In the genomic region with DNA sequence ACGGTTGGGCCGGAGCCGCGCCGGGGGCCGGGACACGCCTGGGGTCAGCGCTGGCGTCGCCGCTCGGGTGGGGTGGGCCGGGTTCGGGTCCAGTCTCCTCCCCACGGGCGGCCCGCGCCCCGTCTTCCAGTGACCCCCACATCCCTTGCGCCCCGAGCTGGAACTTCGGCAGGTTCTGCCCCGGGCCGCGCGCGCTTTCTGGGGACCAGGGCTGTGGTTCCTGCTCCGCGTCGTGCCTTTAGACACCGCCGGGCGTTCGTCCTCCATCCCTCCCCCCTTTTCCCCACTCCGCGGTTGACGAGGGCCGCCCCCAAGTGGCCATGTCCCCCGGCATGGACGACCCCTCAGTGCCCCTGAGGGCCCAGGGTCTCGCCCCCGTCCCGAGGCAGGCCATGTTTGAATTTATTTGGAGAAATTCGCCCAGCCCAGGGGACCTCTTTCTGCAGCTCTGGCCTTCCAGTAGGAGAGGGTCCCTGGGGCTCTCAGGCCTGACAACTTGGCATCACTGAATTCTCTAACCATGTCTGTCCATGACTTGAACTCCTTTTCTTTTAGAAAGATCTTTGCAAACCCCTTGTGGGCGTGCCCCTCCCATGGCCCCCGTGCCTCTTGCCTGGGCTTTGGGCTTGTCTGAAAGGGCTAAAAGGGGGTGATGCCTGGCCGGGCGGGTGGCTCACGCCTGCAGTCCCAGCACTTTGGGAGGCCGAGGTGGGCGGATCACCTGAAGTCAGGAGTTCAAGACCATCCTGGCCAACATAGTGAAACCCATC, we compare ENCODE assay signal across 8 cellular contexts. TPM values are rescaled to one million over a fixed set of nuclear protein-coding genes. Genes with fewer than 3 reads are reported as not detected.
DNase-seq lines count a peak whose midpoint lies in the region; ATAC-seq and TF ChIP-seq lines count a peak whose summit lies in the region.

No MANE protein-coding gene starts in this region.

- H3K36me3 ChIP-seq in duodenal mucosa (ENCODE audit: control insufficient read depth in 1 of 2, insufficient read depth in 2 of 2, low read length in 2 of 2) (peaks cover under 1 to 3% of the 10 kb centered on the region in 2 donors), upper lobe of left lung (peaks cover 0 to 22% (median 6%) of the 10 kb centered on the region in 4 donors)

- peaks cover 33% of the 10 kb centered on the region for H3K4me1 Mint-ChIP-seq in activated T-cell treated with anti-CD3 and anti-CD28 coated beads, Interleukin-2, amount 50 U/mL, for 4 hours (ENCODE audit: low read depth)

- H3K4me3 ChIP-seq in duodenal mucosa (ENCODE audit: low read depth in 1 of 2, low read length in 2 of 2): peak overlapping the region; percentile 30 to 45
- H3K4me3 ChIP-seq in mononuclear cell (ENCODE audit: low read length): peak overlapping the region; percentile 13
- H3K4me3 ChIP-seq in upper lobe of left lung: peak overlapping the region; percentile 32 to 61 (median 52)

- TF ChIP-seq EP300 in upper lobe of left lung (IDR thresholded peaks at IDR 0.05): no peak

- no peaks in the 10 kb centered on the region for H3K9me3 Mint-ChIP-seq in activated T-cell treated with anti-CD3 and anti-CD28 coated beads, Interleukin-2, amount 50 U/mL, for 4 hours

- H3K27me3 ChIP-seq in duodenal mucosa (ENCODE audit: control insufficient read depth in 1 of 2, insufficient read depth in 2 of 2, low read length in 2 of 2): no peaks in the 10 kb centered on the region
- no peaks in the 10 kb centered on the region for H3K27me3 ChIP-seq in mononuclear cell (ENCODE audit: insufficient read depth, low read length)
- H3K27me3 ChIP-seq in upper lobe of left lung: no peaks in the 10 kb centered on the region

- H3K27me3 Mint-ChIP-seq in activated T-cell treated with anti-CD3 and anti-CD28 coated beads, Interleukin-2, amount 50 U/mL, for 4 hours (ENCODE audit: low read depth): peaks cover 3% of the 10 kb centered on the region

- peaks cover 6% of the 10 kb centered on the region for H3K36me3 Mint-ChIP-seq in activated T-cell treated with anti-CD3 and anti-CD28 coated beads, Interleukin-2, amount 50 U/mL, for 4 hours (ENCODE audit: insufficient read depth)

- no peaks in the 10 kb centered on the region for H3K9me3 ChIP-seq in duodenal mucosa (ENCODE audit: control insufficient read depth in 1 of 2, low read length in 2 of 2)
- no peaks in the 10 kb centered on the region for H3K9me3 ChIP-seq in mononuclear cell (ENCODE audit: low read depth, low read length)
- H3K9me3 ChIP-seq in upper lobe of left lung: no peaks in the 10 kb centered on the region

- H3K9ac ChIP-seq in duodenal mucosa (ENCODE audit: low read depth in 1 of 2, low read length in 2 of 2): peak overlapping the region; percentile 25 to 47

- H3K4me1 ChIP-seq in duodenal mucosa (ENCODE audit: control insufficient read depth in 1 of 2, insufficient read depth in 2 of 2, low read length in 2 of 2): peaks cover 26 to 37% of the 10 kb centered on the region in 2 donors
- H3K4me1 ChIP-seq in mononuclear cell (ENCODE audit: insufficient read depth, low read length): peaks cover 47% of the 10 kb centered on the region
- peaks cover 34 to 47% (median 44%) of the 10 kb centered on the region in 4 donors for H3K4me1 ChIP-seq in upper lobe of left lung

- ATAC-seq in activated T-cell treated with anti-CD3 and anti-CD28 coated beads, Interleukin-2, amount 50 U/mL, for 4 hours: no peak
- no peak for ATAC-seq in upper lobe of left lung (ENCODE audit: low FRiP score in 2 of 2)
- ATAC-seq in HG03039 (IDR thresholded peaks at IDR 0.05; ENCODE audit: unreplicated experiment): no peak

- H3K4me3 Mint-ChIP-seq in activated T-cell treated with anti-CD3 and anti-CD28 coated beads, Interleukin-2, amount 50 U/mL, for 4 hours: peak overlapping the region; percentile 8

- no peak for TF ChIP-seq POLR2A in upper lobe of left lung (IDR thresholded peaks at IDR 0.05)

- TF ChIP-seq CTCF in upper lobe of left lung (IDR thresholded peaks at IDR 0.05): peak in 1 of 6 experiments; percentile 12

- H3K27ac ChIP-seq in duodenal mucosa (ENCODE audit: low read depth, low read length) (no peak overlapping the region), upper lobe of left lung (peak overlapping the region; percentile 6 to 81 (median 66))

- 28 to 70% methylated on average over 10 to 27 of the region's 51 CpGs for WGBS in upper lobe of left lung, 2 donors

- no peak for DNase-seq in activated T-cell treated with anti-CD3 and anti-CD28 coated beads, Interleukin-2, amount 50 U/mL, for 4 hours
- DNase-seq in activated T-cell treated with anti-CD3 and anti-CD28 coated beads, Interleukin-2, amount 50 U/mL, for 48 hours: no peak
- DNase-seq in upper lobe of left lung (peak in 1 of 2 donors; percentile 90), DMS153 treated with DMSO at 0.1 percent for 48 hours (lab: John Stamatoyannopoulos, UW; ENCODE audit: unreplicated experiment) (no peak), Ammon's horn (ENCODE audit: low spot score) (no peak)

RNA-seq across cellular contexts. Expression of gene SQSTM1, which starts 3.4 kb away (rescaled TPM):
- total RNA-seq in activated T-cell treated with anti-CD3 and anti-CD28 coated beads, Interleukin-2, amount 50 U/mL, for 4 hours: 100 to 1,000 TPM; 109 to 141 (median 111) TPM
- total RNA-seq in mononuclear cell: 229 TPM
- total RNA-seq in upper lobe of left lung: 100 to 1,000 TPM; 390 to 666 (median 574) TPM

RNA-seq across cellular contexts. Expression of gene MGAT4B, which starts 10.6 kb away (rescaled TPM):
- total RNA-seq in activated T-cell treated with anti-CD3 and anti-CD28 coated beads, Interleukin-2, amount 50 U/mL, for 4 hours: 10 to 100 TPM; 43.6 to 63.7 (median 54.5) TPM
- 56.0 TPM for total RNA-seq in mononuclear cell
- total RNA-seq in upper lobe of left lung: 100 to 1,000 TPM; 107 to 266 (median 158) TPM

RNA-seq across cellular contexts. Expression of gene LTC4S, which starts 23.5 kb away (rescaled TPM):
- 1 to 10 TPM in 1 of 3 donors, under 1 TPM in 2; 0.37 to 2.3 (median 0.61) TPM for total RNA-seq in activated T-cell treated with anti-CD3 and anti-CD28 coated beads, Interleukin-2, amount 50 U/mL, for 4 hours
- total RNA-seq in mononuclear cell (2.5 TPM), upper lobe of left lung (10 to 100 TPM in 5 of 6 donors, 1 to 10 TPM in 1; 6.7 to 33.1 (median 21.3) TPM)

RNA-seq across cellular contexts. Expression of gene MRNIP, which starts 41.4 kb away (rescaled TPM):
- 10 to 100 TPM; 14.9 to 16.1 (median 16.0) TPM for total RNA-seq in activated T-cell treated with anti-CD3 and anti-CD28 coated beads, Interleukin-2, amount 50 U/mL, for 4 hours
- total RNA-seq in mononuclear cell (13.2 TPM), upper lobe of left lung (100 to 1,000 TPM in 1 of 6 donors, 10 to 100 TPM in 5; 20.7 to 142 (median 33.2) TPM)
